Comparison of ENCODE assay signal across 11 cellular contexts in the genomic region with DNA sequence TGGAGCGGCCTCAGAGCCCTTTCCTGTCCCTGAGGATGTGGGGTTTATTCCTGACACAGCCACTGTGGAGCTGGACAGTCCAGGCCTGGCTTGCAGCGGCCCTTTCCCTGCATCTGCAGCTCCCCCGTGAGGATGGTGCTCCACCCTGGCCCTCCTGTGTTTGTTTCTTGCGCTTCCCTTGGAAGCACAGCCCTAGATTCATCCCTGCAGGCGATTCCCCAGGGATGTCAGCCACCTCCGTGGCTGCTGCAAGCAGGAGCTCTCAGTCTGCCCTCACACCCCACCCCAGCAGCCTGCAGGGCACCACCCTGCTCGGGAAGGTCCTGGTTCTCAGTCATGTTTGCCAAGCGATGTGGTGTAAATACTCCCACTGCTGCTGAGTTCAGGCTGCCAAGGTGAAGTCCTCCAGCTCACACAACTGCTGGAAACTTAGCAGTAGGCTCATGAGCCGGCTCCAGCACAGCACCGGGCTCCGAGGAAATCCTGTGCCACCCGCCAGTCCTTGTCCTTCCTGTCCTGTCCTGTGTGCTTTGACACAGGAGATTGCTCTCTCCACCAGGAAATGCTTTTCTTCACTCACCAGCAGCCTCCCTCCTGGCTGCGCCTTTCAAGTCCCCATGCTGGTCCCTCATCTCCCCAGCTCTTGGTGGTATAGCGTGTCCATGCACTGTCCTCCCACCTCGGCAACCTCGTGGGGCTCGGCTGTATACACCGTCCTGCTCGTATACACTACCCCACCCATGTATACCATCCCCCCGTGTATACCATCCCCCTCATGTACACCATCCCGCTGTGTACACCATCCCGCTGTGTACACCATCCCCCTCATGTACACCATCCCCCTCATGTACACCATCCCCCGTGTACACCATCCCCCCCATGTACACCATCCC. TPM values are rescaled to one million over a fixed set of nuclear protein-coding genes. Genes with fewer than 3 reads are reported as not detected.
DNase-seq lines count a peak whose midpoint lies in the region; ATAC-seq and TF ChIP-seq lines count a peak whose summit lies in the region.
"Had no signal": no experiment of that assay in that cellular context is flagged by ENCODE, and none has a peak within 500 bp of the region (broad histone marks: within the 10 kb centered on the region; RNA-seq: fewer than 3 reads in every experiment).

No MANE protein-coding gene starts in this region.

- peaks cover 13% of the 10 kb centered on the region for H3F3A ChIP-seq in neural progenitor cell (ENCODE audit: low read depth)

- ATAC-seq in DND-41 (ENCODE audit: insufficient read depth, low read depth) (peak; percentile 39; the same call in 2 of the 3 replicates), HG02588 (IDR thresholded peaks at IDR 0.05; ENCODE audit: unreplicated experiment) (no peak)

- DNase-seq in DND-41 (no peak), NCI-H2171 treated with DMSO at 0.1 percent for 48 hours (lab: John Stamatoyannopoulos, UW) (peak; percentile 83), endothelial cell (ENCODE audit: low spot score) (peak; percentile 50), neural progenitor cell (ENCODE audit: low spot score) (peak; percentile 49), DMS79 (lab: John Stamatoyannopoulos, UW) (no peak), hepatocyte (ENCODE audit: low spot score) (no peak), ureter (ENCODE audit: low spot score) (no peak)
- DNase-seq: stimulated activated CD4-positive, alpha-beta T cell treated with anti-CD3 and anti-CD28 coated beads, Interleukin-12 subunit alpha, Interleukin-12 subunit beta, amount 100 ng/mL, for 4 hours; T-helper 9 cell had no signal

- H3K4me3 ChIP-seq in DND-41 (ENCODE audit: low read depth in 1 of 2, low read length in 2 of 2): no peak overlapping the region
- H3K4me3 ChIP-seq in neural progenitor cell: no peak overlapping the region
- H3K4me3 ChIP-seq in hepatocyte: no peak overlapping the region

- H3K79me2 ChIP-seq in DND-41 (ENCODE audit: insufficient read depth, low read length) (no peaks in the 10 kb centered on the region), neural progenitor cell (ENCODE audit: low read depth) (no peaks in the 10 kb centered on the region), hepatocyte (no peaks in the 10 kb centered on the region)

- WGBS in hepatocyte (ENCODE audit: low lambda C conversion rate, missing lambda C conversion rate): 69% methylated on average over 19 of the region's 23 CpGs

- H3K27me3 ChIP-seq in DND-41 (ENCODE audit: insufficient read depth, low read length, poor library complexity): no peaks in the 10 kb centered on the region
- H3K27me3 ChIP-seq in neural progenitor cell: no peaks in the 10 kb centered on the region
- no peaks in the 10 kb centered on the region for H3K27me3 ChIP-seq in hepatocyte

- H2AFZ ChIP-seq in DND-41 (ENCODE audit: low read depth, low read length): no peak overlapping the region
- H2AFZ ChIP-seq in neural progenitor cell (replicated peaks): peak overlapping the region; percentile 65
- H2AFZ ChIP-seq in hepatocyte: no peak overlapping the region

- no peaks in the 10 kb centered on the region for H3K9me2 ChIP-seq in hepatocyte (replicated peaks; ENCODE audit: insufficient read depth)

- H3K36me3 Mint-ChIP-seq in endothelial cell (ENCODE audit: low read depth, unreplicated experiment): no peaks in the 10 kb centered on the region
- H3K36me3 Mint-ChIP-seq in neural progenitor cell: no peaks in the 10 kb centered on the region

- H3K9me3 ChIP-seq in DND-41 (ENCODE audit: insufficient read depth, low read length, severe bottlenecking): no peaks in the 10 kb centered on the region
- H3K9me3 ChIP-seq in neural progenitor cell (ENCODE audit: low read depth): no peaks in the 10 kb centered on the region
- H3K9me3 ChIP-seq in hepatocyte (ENCODE audit: low read depth): no peaks in the 10 kb centered on the region

- peak overlapping the region; percentile 61 for H3K27ac Mint-ChIP-seq in endothelial cell (ENCODE audit: unreplicated experiment)
- no peak overlapping the region for H3K27ac Mint-ChIP-seq in neural progenitor cell

- H3K27ac ChIP-seq in DND-41 (ENCODE audit: low read length) (no peak overlapping the region), neural progenitor cell (no peak overlapping the region), hepatocyte (no peak overlapping the region)

- H4K20me1 ChIP-seq in DND-41 (ENCODE audit: insufficient read depth, low read length): no peaks in the 10 kb centered on the region
- no peaks in the 10 kb centered on the region for H4K20me1 ChIP-seq in neural progenitor cell (ENCODE audit: low read depth)
- H4K20me1 ChIP-seq in hepatocyte (ENCODE audit: insufficient read depth, poor library complexity, severe bottlenecking): no peaks in the 10 kb centered on the region

- H3K27me3 Mint-ChIP-seq in endothelial cell (ENCODE audit: unreplicated experiment) (peaks cover 14% of the 10 kb centered on the region), neural progenitor cell (ENCODE audit: insufficient read depth, low read depth) (peaks cover 3% of the 10 kb centered on the region)

- TF ChIP-seq CTCF in DND-41 (IDR thresholded peaks at IDR 0.05; ENCODE audit: borderline replicate concordance, extremely low read depth, low read length, poor library complexity, severe bottlenecking): no peak
- no peak for TF ChIP-seq CTCF in endothelial cell (IDR thresholded peaks at IDR 0.05; ENCODE audit: unreplicated experiment)
- TF ChIP-seq CTCF in neural progenitor cell (IDR thresholded peaks at IDR 0.05): peak; percentile 29
- TF ChIP-seq CTCF in hepatocyte (IDR thresholded peaks at IDR 0.05; ENCODE audit: poor library complexity): no peak

- H3K36me3 ChIP-seq in DND-41 (ENCODE audit: insufficient read depth, low read length): no peaks in the 10 kb centered on the region
- H3K36me3 ChIP-seq in neural progenitor cell: no peaks in the 10 kb centered on the region
- no peaks in the 10 kb centered on the region for H3K36me3 ChIP-seq in hepatocyte (replicated peaks; ENCODE audit: insufficient read depth, low read depth)

- H3K4me1 ChIP-seq in DND-41 (ENCODE audit: insufficient read depth, low read length) (0 out of 2 replicates have a peak, but pooled peaks cover 3% of the 10 kb centered on the region), neural progenitor cell (peaks cover 17% of the 10 kb centered on the region), hepatocyte (ENCODE audit: insufficient read depth) (no peaks in the 10 kb centered on the region)

- H3K9ac ChIP-seq in DND-41 (ENCODE audit: low read depth, low read length) (no peak overlapping the region), neural progenitor cell (no peak overlapping the region)

- H3K4me2 ChIP-seq in DND-41 (ENCODE audit: insufficient read depth, low read length) (no peak overlapping the region), neural progenitor cell (no peak overlapping the region), hepatocyte (no peak overlapping the region)

- peaks cover 51% of the 10 kb centered on the region for H3K4me1 Mint-ChIP-seq in endothelial cell (ENCODE audit: unreplicated experiment)
- peaks cover 28% of the 10 kb centered on the region for H3K4me1 Mint-ChIP-seq in neural progenitor cell

- H3K9me3 Mint-ChIP-seq in endothelial cell (ENCODE audit: unreplicated experiment) (no peaks in the 10 kb centered on the region), neural progenitor cell (no peaks in the 10 kb centered on the region)

- H3K4me3 Mint-ChIP-seq in endothelial cell (ENCODE audit: unreplicated experiment): no peak overlapping the region
- no peak overlapping the region for H3K4me3 Mint-ChIP-seq in neural progenitor cell

RNA-seq across cellular contexts. Expression of gene ROPN1L, which starts 16.2 kb away (rescaled TPM):
- total RNA-seq in endothelial cell (ENCODE audit: unreplicated experiment) (4.0 TPM), neural progenitor cell (ENCODE audit: low replicate concordance) (0.22 TPM in 1 of 2 replicates, not detected in the other), hepatocyte (0.28 and 0.30 TPM in 2 replicates), ureter (not detected)
- polyA plus RNA-seq in hepatocyte: not detected in 2 replicates
- total RNA-seq: bronchial epithelial cell had no signal

Comparison
In these comparisons a context has a peak if more than half of its experiments do, and no peak if none do; other contexts are left out.
1. DNase-seq: peak in NCI-H2171 treated with DMSO at 0.1 percent for 48 hours (single experiment), endothelial cell (single experiment) and neural progenitor cell (single experiment); none in DND-41 (single experiment), DMS79 (single experiment), hepatocyte (single experiment) and ureter (single experiment).